ENCODE assay signal across 7 cellular contexts in genomic region chr22:22289666-22290065, GRCh38. TPM values are rescaled to one million over a fixed set of nuclear protein-coding genes. Genes with fewer than 3 reads are reported as not detected.
"Had no signal": no experiment of that assay in that cellular context is flagged by ENCODE, and none has a peak within 500 bp of the region (broad histone marks: within the 10 kb centered on the region; RNA-seq: fewer than 3 reads in every experiment).

No MANE protein-coding gene starts in this region.

RNA-seq across cellular contexts. Expression of gene VPREB1, which starts 45.1 kb away (rescaled TPM):
- total RNA-seq: GM23248, GM23338, H1, H4, H7, H9, HFFc6 had no signal
- polyA plus RNA-seq: GM23248, GM23338, H1 had no signal
